ENCODE assay signal across 7 cellular contexts in genomic region chr2:89947208-89947815, GRCh38.
DNase-seq lines count a peak whose midpoint lies in the region; ATAC-seq, FAIRE-seq and TF ChIP-seq lines count a peak whose summit lies in the region.
"Not testable (repeated sequence)": the region's sequence is repeated elsewhere in the genome, so short reads cannot be mapped to it uniquely, and the experiment has no call there.

No MANE protein-coding gene starts in this region.

- ATAC-seq in activated B cell treated with CpG ODN at 0.5 μM for 24 hours (ENCODE audit: low read depth) (peak; percentile 82), naive B cell (ENCODE audit: low read depth in 2 of 2) (peak; percentile 86 to 88)

- DNase-seq in GM12891 (ENCODE audit: insufficient read length, low spot score); activated B cell treated with CpG ODN at 0.5 μM for 24 hours; naive B cell: not testable (repeated sequence)
- peak; percentile 60 for DNase-seq in Karpas-422

- not testable (repeated sequence) for H3K9me3 Mint-ChIP-seq in activated B cell treated with CpG ODN at 0.5 μM for 24 hours, naive B cell

- intact Hi-C loops in activated B cell treated with CpG ODN at 0.5 μM for 24 hours (cut with micrococcal nuclease), result not testable (repeated sequence)

- not testable (repeated sequence) for H3K27ac Mint-ChIP-seq in activated B cell treated with CpG ODN at 0.5 μM for 24 hours
- peak overlapping the region in 1 of 6 donors; percentile 67 for H3K27ac Mint-ChIP-seq in naive B cell

- H3K36me3 Mint-ChIP-seq in activated B cell treated with CpG ODN at 0.5 μM for 24 hours (ENCODE audit: low read depth); naive B cell: not testable (repeated sequence)

- CTCF ChIA-PET in activated B cell treated with CpG ODN at 0.5 μM for 24 hours (lab: Charles Lee), result not testable (repeated sequence)

- not testable (repeated sequence) for TF ChIP-seq POLR2A in GM12891 (IDR thresholded peaks at IDR 0.05; ENCODE audit: low read depth, low read length)
- peak; percentile 50 for TF ChIP-seq POLR2A in Raji (IDR thresholded peaks at IDR 0.05; ENCODE audit: insufficient read depth, low read depth, low read length)

- not testable (repeated sequence) for H3K9me2 ChIP-seq in Karpas-422 (replicated peaks; ENCODE audit: insufficient read depth, low read length); OCI-LY1 (ENCODE audit: low read depth, low read length)

- not testable (repeated sequence) for H3K4me1 Mint-ChIP-seq in activated B cell treated with CpG ODN at 0.5 μM for 24 hours
- H3K4me1 Mint-ChIP-seq in naive B cell, result peaks cover 2 to 12% (median 10%) of the 10 kb centered on the region in 3 donors

- not testable (repeated sequence) for H3F3A ChIP-seq in OCI-LY1 (ENCODE audit: insufficient read depth, low read length)

- H3K36me3 ChIP-seq in BLaER1; Karpas-422 (ENCODE audit: insufficient read depth, low read length); OCI-LY1 (ENCODE audit: insufficient read depth, low read length): not testable (repeated sequence)

- not testable (repeated sequence) for H3K9me3 ChIP-seq in BLaER1; Karpas-422 (ENCODE audit: low read length); OCI-LY1 (ENCODE audit: low read length)

- not testable (repeated sequence) for H3K27ac ChIP-seq in BLaER1
- peak overlapping the region; percentile 94 for H3K27ac ChIP-seq in Karpas-422 (ENCODE audit: low read length)
- peak overlapping the region; percentile 61 for H3K27ac ChIP-seq in OCI-LY1 (ENCODE audit: low read depth, low read length, poor library complexity, severe bottlenecking)

- H3K4me2 ChIP-seq in BLaER1, result peak overlapping the region; percentile 55
- H3K4me2 ChIP-seq in Karpas-422 (ENCODE audit: low read depth, low read length, poor library complexity, severe bottlenecking), result peak overlapping the region; percentile 77
- H3K4me2 ChIP-seq in OCI-LY1 (ENCODE audit: low read length), result peak overlapping the region; percentile 74

- not testable (repeated sequence) for H3K4me1 ChIP-seq in BLaER1
- H3K4me1 ChIP-seq in Karpas-422 (ENCODE audit: low read length) (peaks cover 14% of the 10 kb centered on the region), OCI-LY1 (ENCODE audit: insufficient read depth, low read length, severe bottlenecking) (peaks cover 14% of the 10 kb centered on the region)

- H2AFZ ChIP-seq in Karpas-422 (ENCODE audit: low read length); OCI-LY1 (ENCODE audit: low read length): not testable (repeated sequence)

- peak; percentile 60 for FAIRE-seq in GM12891 (lab: Jason Lieb, UNC)

- not testable (repeated sequence) for H3K4me3 ChIP-seq in BLaER1
- peak overlapping the region; percentile 71 for H3K4me3 ChIP-seq in Karpas-422 (ENCODE audit: low read length)
- H3K4me3 ChIP-seq in OCI-LY1 (ENCODE audit: low read depth, low read length, poor library complexity, severe bottlenecking), result peak overlapping the region; percentile 58

- H3K27me3 Mint-ChIP-seq in activated B cell treated with CpG ODN at 0.5 μM for 24 hours, naive B cell: not testable (repeated sequence)

- H3K27me3 ChIP-seq in BLaER1; Karpas-422 (ENCODE audit: low read length); OCI-LY1 (ENCODE audit: insufficient read depth, low read length): not testable (repeated sequence)

- POLR2A ChIA-PET in activated B cell treated with CpG ODN at 0.5 μM for 24 hours (lab: Charles Lee), result not testable (repeated sequence)

- not testable (repeated sequence) for H3K4me3 Mint-ChIP-seq in activated B cell treated with CpG ODN at 0.5 μM for 24 hours
- peak overlapping the region in 6 of 8 donors; percentile 11 to 85 (median 74) for H3K4me3 Mint-ChIP-seq in naive B cell

- not testable (repeated sequence) for TF ChIP-seq CTCF in OCI-LY1 (IDR thresholded peaks at IDR 0.05; ENCODE audit: low read length); activated B cell treated with CpG ODN at 0.5 μM for 24 hours (IDR thresholded peaks at IDR 0.05)

- not testable (repeated sequence) for H3K9ac ChIP-seq in BLaER1
- H3K9ac ChIP-seq in Karpas-422 (ENCODE audit: low read length), result peak overlapping the region; percentile 75
- peak overlapping the region; percentile 60; the same call in 1 of the 2 replicates for H3K9ac ChIP-seq in OCI-LY1 (ENCODE audit: low read length)

- H4K20me1 ChIP-seq in BLaER1; Karpas-422 (ENCODE audit: insufficient read depth, low read depth, low read length); OCI-LY1 (ENCODE audit: insufficient read depth, low read length): not testable (repeated sequence)

- H3K79me2 ChIP-seq in Karpas-422 (ENCODE audit: low read length); OCI-LY1 (ENCODE audit: insufficient read depth, low read length): not testable (repeated sequence)
